8 cellular contexts compared by ENCODE assay signal in the genomic region with DNA sequence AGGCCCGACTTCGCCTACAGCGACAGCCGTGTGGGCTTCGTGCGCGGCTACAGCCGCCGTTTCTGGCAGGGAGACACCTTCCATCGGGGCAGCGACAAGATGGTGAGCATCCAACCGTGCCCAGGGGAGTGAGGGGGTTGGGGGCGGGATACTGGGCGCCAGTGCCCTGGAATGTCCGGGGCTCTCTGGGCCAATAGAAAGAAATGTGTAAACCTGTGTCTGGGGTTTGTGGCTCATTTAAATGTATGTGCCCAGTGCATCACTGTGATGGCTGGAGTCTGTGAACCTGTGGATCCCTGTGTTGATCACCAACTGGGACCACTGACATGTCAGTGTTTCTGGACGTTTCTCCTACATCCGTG. TPM values are rescaled to one million over a fixed set of nuclear protein-coding genes. Genes with fewer than 3 reads are reported as not detected.
DNase-seq lines count a peak whose midpoint lies in the region; ATAC-seq and TF ChIP-seq lines count a peak whose summit lies in the region.

No MANE protein-coding gene starts in this region.

- no peak for DNase-seq in RWPE2 (ENCODE audit: low spot score)
- no peak for DNase-seq in fibroblast of the aortic adventitia (ENCODE audit: low read depth)
- no peak for DNase-seq in skeletal muscle cell (ENCODE audit: low read depth)
- DNase-seq in RPMI8226: no peak
- no peak for DNase-seq in NCI-H1436 treated with DMSO at 0.1 percent for 48 hours (lab: John Stamatoyannopoulos, UW)
- DNase-seq in left lobe of liver (ENCODE audit: low spot score): no peak

- H3K36me3 ChIP-seq in RWPE2 (ENCODE audit: low read depth): peaks cover 33% of the 10 kb centered on the region

- H3K4me1 ChIP-seq in RWPE2 (ENCODE audit: insufficient read depth, poor library complexity, severe bottlenecking): peaks cover 10% of the 10 kb centered on the region

- H3K9me3 ChIP-seq in RWPE2 (ENCODE audit: severe bottlenecking): no peaks in the 10 kb centered on the region

- H3K4me3 ChIP-seq in RWPE2 (ENCODE audit: severe bottlenecking): peak overlapping the region; percentile 75
- peak overlapping the region; percentile 90 for H3K4me3 ChIP-seq in fibroblast of the aortic adventitia (ENCODE audit: low read depth, low read length)
- peak overlapping the region; percentile 83 for H3K4me3 ChIP-seq in skeletal muscle cell (ENCODE audit: low read depth, low read length)

- ATAC-seq in GM21723 (IDR thresholded peaks at IDR 0.05; ENCODE audit: unreplicated experiment) (peak; percentile 7), RWPE2 (ENCODE audit: low read depth) (peak; percentile 0; the same call in 1 of the 3 replicates), left lobe of liver (no peak), HG02938 (IDR thresholded peaks at IDR 0.05; ENCODE audit: unreplicated experiment) (no peak)

- H3K27me3 ChIP-seq in RWPE2 (ENCODE audit: insufficient read depth, poor library complexity, severe bottlenecking): no peaks in the 10 kb centered on the region

- TF ChIP-seq CTCF in RWPE2 (IDR thresholded peaks at IDR 0.05; ENCODE audit: poor library complexity, severe bottlenecking): no peak
- TF ChIP-seq CTCF in fibroblast of the aortic adventitia (IDR thresholded peaks at IDR 0.05; ENCODE audit: insufficient read depth, low read length): no peak

- no peak overlapping the region for H3K27ac ChIP-seq in RWPE2 (ENCODE audit: poor library complexity, severe bottlenecking)

RNA-seq across cellular contexts. Expression of a gene that starts 0.4 kb away (rescaled TPM):
- total RNA-seq in fibroblast of the aortic adventitia (ENCODE audit: low replicate concordance) (4.7 and 11.4 TPM in 2 replicates), left lobe of liver (1.1 TPM)

RNA-seq across cellular contexts. Expression of a gene that starts 24.6 kb away (rescaled TPM):
- total RNA-seq in fibroblast of the aortic adventitia (ENCODE audit: low replicate concordance) (0.08 and 0.09 TPM in 2 replicates), left lobe of liver (3.7 TPM)

RNA-seq across cellular contexts. Expression of a gene that starts 59.4 kb away (rescaled TPM):
- 32.2 and 57.4 TPM in 2 replicates for total RNA-seq in fibroblast of the aortic adventitia (ENCODE audit: low replicate concordance)
- total RNA-seq in left lobe of liver: 10.3 TPM

Comparison
In these comparisons a context has a peak if more than half of its experiments do, and no peak if none do; other contexts are left out.
1. ATAC-seq: peak in GM21723 (single experiment) and RWPE2 (single experiment); none in left lobe of liver (single experiment) and HG02938 (single experiment).
2. Peak in every context shown above with its lines, with median percentiles within 50 percentile points of each other: H3K4me3 ChIP-seq.